In the genomic region with DNA sequence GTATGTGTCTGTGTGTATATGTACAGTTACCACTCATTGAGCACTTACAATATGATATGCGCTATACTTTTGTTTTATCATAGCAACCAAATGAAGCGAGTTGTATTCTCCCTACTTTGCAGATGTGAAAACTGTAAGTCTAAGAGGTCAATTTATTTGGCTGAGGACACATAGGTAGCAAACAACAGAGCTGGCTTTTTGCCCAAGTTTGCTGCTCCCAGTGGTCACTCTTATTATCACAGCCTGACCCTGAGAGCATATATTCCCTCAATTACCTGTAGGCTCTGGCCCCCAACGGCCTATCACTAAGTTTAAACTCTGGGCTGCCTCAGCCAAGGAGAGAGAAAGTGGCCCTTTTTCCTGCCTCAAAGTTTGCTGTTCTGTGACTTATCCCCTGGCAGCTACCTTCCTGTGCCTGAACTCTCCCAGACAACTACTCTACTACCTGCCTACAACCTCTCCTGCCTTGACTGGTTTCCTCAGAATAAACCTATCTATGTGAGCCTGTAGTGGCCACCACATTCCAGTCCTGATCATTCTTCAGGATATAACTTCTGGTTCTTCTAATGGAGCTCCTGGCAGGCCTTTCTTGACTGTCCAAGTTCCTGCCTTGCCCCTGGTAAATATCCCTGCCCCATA, we compare ENCODE assay signal across 8 cellular contexts.
DNase-seq lines count a peak whose midpoint lies in the region; ATAC-seq, FAIRE-seq and TF ChIP-seq lines count a peak whose summit lies in the region.

No MANE protein-coding gene starts in this region.

- H3K9me3 ChIP-seq in adipocyte (ENCODE audit: control insufficient read depth, low read length) = no peaks in the 10 kb centered on the region
- no peaks in the 10 kb centered on the region for H3K9me3 ChIP-seq in T-helper 17 cell (ENCODE audit: control insufficient read depth, low read length, poor library complexity, severe bottlenecking)

- no peaks in the 10 kb centered on the region for H3K36me3 ChIP-seq in adipocyte (ENCODE audit: control insufficient read depth, insufficient read depth, low read length, severe bottlenecking)

- H3K27me3 Mint-ChIP-seq in activated CD8-positive, alpha-beta T cell treated with anti-CD3 and anti-CD28 coated beads for 36 hours = no peaks in the 10 kb centered on the region
- no peaks in the 10 kb centered on the region for H3K27me3 Mint-ChIP-seq in activated CD8-positive, alpha-beta T cell treated with anti-CD3 and anti-CD28 coated beads, Interleukin-2, amount 10 ng/mL, durations not matched to agents 7 days and 5 days (ENCODE audit: low read depth)
- H3K27me3 Mint-ChIP-seq in T-helper 17 cell = no peaks in the 10 kb centered on the region

- no peak overlapping the region for H3K4me3 Mint-ChIP-seq in activated CD8-positive, alpha-beta T cell treated with anti-CD3 and anti-CD28 coated beads for 36 hours
- no peak overlapping the region for H3K4me3 Mint-ChIP-seq in activated CD8-positive, alpha-beta T cell treated with anti-CD3 and anti-CD28 coated beads, Interleukin-2, amount 10 ng/mL, durations not matched to agents 7 days and 5 days
- no peak overlapping the region for H3K4me3 Mint-ChIP-seq in T-helper 17 cell

- no peaks in the 10 kb centered on the region for H3K27me3 ChIP-seq in adipocyte (replicated peaks; ENCODE audit: control insufficient read depth, insufficient read depth, low read length)

- peak; percentile 56 for ATAC-seq in activated CD8-positive, alpha-beta T cell treated with anti-CD3 and anti-CD28 coated beads for 36 hours
- no peak for ATAC-seq in activated CD8-positive, alpha-beta T cell treated with anti-CD3 and anti-CD28 coated beads, Interleukin-2, amount 10 ng/mL, durations not matched to agents 7 days and 5 days
- ATAC-seq in GM21825 (IDR thresholded peaks at IDR 0.05; ENCODE audit: unreplicated experiment) (peak; percentile 91), T-helper 17 cell (no peak)

- no peaks in the 10 kb centered on the region for H3K36me3 Mint-ChIP-seq in activated CD8-positive, alpha-beta T cell treated with anti-CD3 and anti-CD28 coated beads for 36 hours (ENCODE audit: low read depth)
- no peaks in the 10 kb centered on the region for H3K36me3 Mint-ChIP-seq in activated CD8-positive, alpha-beta T cell treated with anti-CD3 and anti-CD28 coated beads, Interleukin-2, amount 10 ng/mL, durations not matched to agents 7 days and 5 days (ENCODE audit: low read depth)
- H3K36me3 Mint-ChIP-seq in T-helper 17 cell (ENCODE audit: low read depth) = no peaks in the 10 kb centered on the region

- DNase-seq in activated CD8-positive, alpha-beta T cell treated with anti-CD3 and anti-CD28 coated beads for 36 hours = peak; percentile 17
- DNase-seq in activated CD8-positive, alpha-beta T cell treated with anti-CD3 and anti-CD28 coated beads, Interleukin-2, amount 10 ng/mL, durations not matched to agents 7 days and 5 days = no peak
- DNase-seq in HTR-8/SVneo (ENCODE audit: insufficient read length, low spot score) (peak; percentile 10), adipocyte (ENCODE audit: low read depth) (peak; percentile 24), medulla oblongata (ENCODE audit: extremely low spot score) (peak; percentile 22), T-helper 17 cell (no peak), GF-D8 (lab: John Stamatoyannopoulos, UW) (no peak)

- CTCF ChIA-PET in activated CD8-positive, alpha-beta T cell treated with anti-CD3 and anti-CD28 coated beads for 36 hours (lab: Charles Lee) = no interaction called here
- CTCF ChIA-PET in activated CD8-positive, alpha-beta T cell treated with anti-CD3 and anti-CD28 coated beads, Interleukin-2, amount 10 ng/mL, durations not matched to agents 7 days and 5 days (lab: Charles Lee) = interaction anchor here (0.6 to 2.1 kb wide), 2 partner anchors 9 to 54 kb away, joined by 3 to 7 read pairs; no protein-coding TSS in a partner anchor

- H3K4me3 ChIP-seq in adipocyte (ENCODE audit: low read length) = no peak overlapping the region

- no peaks in the 10 kb centered on the region for H3K4me1 ChIP-seq in adipocyte (ENCODE audit: control insufficient read depth, insufficient read depth, low read length)

- H3K9me3 Mint-ChIP-seq in activated CD8-positive, alpha-beta T cell treated with anti-CD3 and anti-CD28 coated beads for 36 hours = peaks cover 4% of the 10 kb centered on the region
- H3K9me3 Mint-ChIP-seq in activated CD8-positive, alpha-beta T cell treated with anti-CD3 and anti-CD28 coated beads, Interleukin-2, amount 10 ng/mL, durations not matched to agents 7 days and 5 days (ENCODE audit: insufficient read depth) = peaks cover 7% of the 10 kb centered on the region

- H3K4me1 Mint-ChIP-seq in activated CD8-positive, alpha-beta T cell treated with anti-CD3 and anti-CD28 coated beads for 36 hours (ENCODE audit: low read depth) = no peaks in the 10 kb centered on the region
- H3K4me1 Mint-ChIP-seq in activated CD8-positive, alpha-beta T cell treated with anti-CD3 and anti-CD28 coated beads, Interleukin-2, amount 10 ng/mL, durations not matched to agents 7 days and 5 days (ENCODE audit: low read depth) = no peaks in the 10 kb centered on the region
- H3K4me1 Mint-ChIP-seq in T-helper 17 cell = no peaks in the 10 kb centered on the region

- H3K9ac ChIP-seq in adipocyte (ENCODE audit: low read length) = no peak overlapping the region

- peak; percentile 46 for TF ChIP-seq CTCF in activated CD8-positive, alpha-beta T cell treated with anti-CD3 and anti-CD28 coated beads for 36 hours (IDR thresholded peaks at IDR 0.05)

- intact Hi-C loops in activated CD8-positive, alpha-beta T cell treated with anti-CD3 and anti-CD28 coated beads for 36 hours (cut with micrococcal nuclease) = no loop called here

- FAIRE-seq in HTR-8/SVneo (lab: Jason Lieb, UNC) = no peak

- no peak overlapping the region for H3K27ac Mint-ChIP-seq in activated CD8-positive, alpha-beta T cell treated with anti-CD3 and anti-CD28 coated beads for 36 hours
- H3K27ac Mint-ChIP-seq in activated CD8-positive, alpha-beta T cell treated with anti-CD3 and anti-CD28 coated beads, Interleukin-2, amount 10 ng/mL, durations not matched to agents 7 days and 5 days = no peak overlapping the region
- H3K27ac Mint-ChIP-seq in T-helper 17 cell = no peak overlapping the region

- POLR2A ChIA-PET in activated CD8-positive, alpha-beta T cell treated with anti-CD3 and anti-CD28 coated beads for 36 hours (lab: Charles Lee) = interaction anchor here (0.6 kb wide), 1 partner anchor 120 kb away, joined by 3 read pairs; no protein-coding TSS in a partner anchor
- POLR2A ChIA-PET in activated CD8-positive, alpha-beta T cell treated with anti-CD3 and anti-CD28 coated beads, Interleukin-2, amount 10 ng/mL, durations not matched to agents 7 days and 5 days (lab: Charles Lee) = no interaction called here

Comparison
In these comparisons a context has a peak if more than half of its experiments do, and no peak if none do; other contexts are left out.
1. ATAC-seq: peak in activated CD8-positive, alpha-beta T cell treated with anti-CD3 and anti-CD28 coated beads for 36 hours (single experiment) and GM21825 (single experiment); none in activated CD8-positive, alpha-beta T cell treated with anti-CD3 and anti-CD28 coated beads, Interleukin-2, amount 10 ng/mL, durations not matched to agents 7 days and 5 days (single experiment) and T-helper 17 cell (single experiment).
2. DNase-seq: peak in activated CD8-positive, alpha-beta T cell treated with anti-CD3 and anti-CD28 coated beads for 36 hours (single experiment), HTR-8/SVneo (single experiment), adipocyte (single experiment) and medulla oblongata (single experiment); none in activated CD8-positive, alpha-beta T cell treated with anti-CD3 and anti-CD28 coated beads, Interleukin-2, amount 10 ng/mL, durations not matched to agents 7 days and 5 days (single experiment), T-helper 17 cell (0 of 3) and GF-D8 (single experiment).